ENCODE assay signal across 8 cellular contexts in genomic region chr11:67119577-67120391, GRCh38. TPM values are rescaled to one million over a fixed set of nuclear protein-coding genes. Genes with fewer than 3 reads are reported as not detected.
DNase-seq lines count a peak whose midpoint lies in the region; ATAC-seq, FAIRE-seq and TF ChIP-seq lines count a peak whose summit lies in the region.

No MANE protein-coding gene starts in this region.

- CTCF ChIA-PET in SK-N-SH (lab: Yijun Ruan, JAX) = interaction anchor here (0.6 to 4.6 kb wide), 7 partner anchors 8 to 196 kb away, joined by 3 to 15 read pairs (median 4); no protein-coding TSS in a partner anchor

- H3K4me3 ChIP-seq in SK-N-SH (ENCODE audit: low read depth in 2 of 2, low read length in 1 of 2) = peak overlapping the region; percentile 82 to 100

- H2AFZ ChIP-seq in SK-N-SH (ENCODE audit: low read depth) = peak overlapping the region; percentile 76

- peaks cover 42% of the 10 kb centered on the region for H4K20me1 ChIP-seq in SK-N-SH (ENCODE audit: insufficient read depth)

- FAIRE-seq in GM18507 (lab: Jason Lieb, UNC) = peak; percentile 39

- TF ChIP-seq EP300 in SK-N-SH (IDR thresholded peaks at IDR 0.05; ENCODE audit: borderline replicate concordance in 1 of 2, low read depth in 1 of 2, low read length in 1 of 2) = no peak

- H3K9me2 ChIP-seq in SK-N-SH = no peaks in the 10 kb centered on the region

- H3K79me2 ChIP-seq in SK-N-SH (ENCODE audit: insufficient read depth) = peaks cover 53% of the 10 kb centered on the region

- H3K9ac ChIP-seq in SK-N-SH = peak overlapping the region; percentile 84

- no peaks in the 10 kb centered on the region for H3K9me3 ChIP-seq in SK-N-SH

- H3F3A ChIP-seq in SK-N-SH (replicated peaks; ENCODE audit: insufficient read depth) = peaks cover 17% of the 10 kb centered on the region

- peaks cover 0 to 12% of the 10 kb centered on the region in 2 experiments for H3K36me3 ChIP-seq in SK-N-SH (replicated peaks in 1 of 2; ENCODE audit: control insufficient read depth in 1 of 2, insufficient read depth in 2 of 2, low read length in 1 of 2)

- peak overlapping the region; percentile 77 for H3K4me2 ChIP-seq in SK-N-SH

- WGBS in SK-N-SH (ENCODE audit: low lambda C conversion rate) = 0% methylated on average over 23 of the region's 63 CpGs

- ATAC-seq in HG03066 (IDR thresholded peaks at IDR 0.05; ENCODE audit: low read depth, unreplicated experiment) (peak; percentile 25), left lobe of liver (no peak)

- H3K27me3 ChIP-seq in SK-N-SH (ENCODE audit: insufficient read depth) = no peaks in the 10 kb centered on the region

- no peak for TF ChIP-seq RAD21 in SK-N-SH (IDR thresholded peaks at IDR 0.05; ENCODE audit: low read length)

- peak overlapping the region; percentile 74 to 85 for H3K27ac ChIP-seq in SK-N-SH (ENCODE audit: low read depth in 2 of 2, low read length in 1 of 2)

- H3K4me1 ChIP-seq in SK-N-SH (ENCODE audit: control insufficient read depth in 1 of 2, insufficient read depth in 2 of 2, low read depth in 1 of 2, low read length in 1 of 2) = peaks cover 0 to 9% of the 10 kb centered on the region in 2 experiments; a peak in 3 of 4 replicates

- POLR2A ChIA-PET in SK-N-SH (lab: Yijun Ruan, JAX) = no interaction called here

- peak; percentile 62 for DNase-seq in AG08396 (ENCODE audit: low spot score)
- no peak for DNase-seq in GM18507 (ENCODE audit: extremely low spot score, insufficient read length, low read depth)
- DNase-seq in SK-N-SH = peak; percentile 79
- DNase-seq in central memory CD4-positive, alpha-beta T cell = peak; percentile 17
- DNase-seq in left lobe of liver (ENCODE audit: low spot score) = peak; percentile 57
- peak; percentile 6 for DNase-seq in stimulated activated CD8-positive, alpha-beta memory T cell treated with anti-CD3 and anti-CD28 coated beads, Interleukin-12 subunit alpha, Interleukin-12 subunit beta, amount 100 ng/mL, for 1 hour (ENCODE audit: low read depth)
- DNase-seq in NCI-H1436 (lab: John Stamatoyannopoulos, UW) = no peak

- TF ChIP-seq CTCF in SK-N-SH (IDR thresholded peaks at IDR 0.05) = no peak

TF ChIP-seq in SK-N-SH, 30 proteins besides CTCF, POLR2A, EP300 and RAD21:
- TF ChIP-seq EZH2phosphoT487 (IDR thresholded peaks at IDR 0.05; ENCODE audit: borderline replicate concordance, low read depth) = no peak
- TF ChIP-seq MAX (IDR thresholded peaks at IDR 0.05; ENCODE audit: low read depth) = 0 out of 2 replicates have a peak, but pooled peaks have one; percentile 14
- TF ChIP-seq SIN3A (IDR thresholded peaks at IDR 0.05; ENCODE audit: borderline replicate concordance, low read depth, low read length) = peak; percentile 5; the same call in 1 of the 2 replicates
TF ChIP-seq in SK-N-SH: peak in this region for 2.

RNA-seq across cellular contexts. Expression of gene KDM2A, which starts 0.7 kb away (rescaled TPM):
- polyA plus RNA-seq in SK-N-SH (2012; rRNA removed) = 28.4 and 30.8 TPM in 2 replicates
- polyA plus RNA-seq in SK-N-SH (2012; cell fraction: cytosol; rRNA removed) = 12.9 and 16.9 TPM in 2 replicates
- 77.9 and 95.3 TPM in 2 replicates for polyA plus RNA-seq in SK-N-SH (2012; cell fraction: nucleus; rRNA removed)
- total RNA-seq in left lobe of liver = 39.0 TPM

Comparison
In these comparisons a context has a peak if more than half of its experiments do, and no peak if none do; other contexts are left out.
1. DNase-seq: peak in AG08396 (single experiment), SK-N-SH (single experiment), central memory CD4-positive, alpha-beta T cell (single experiment), left lobe of liver (single experiment) and stimulated activated CD8-positive, alpha-beta memory T cell treated with anti-CD3 and anti-CD28 coated beads, Interleukin-12 subunit alpha, Interleukin-12 subunit beta, amount 100 ng/mL, for 1 hour (single experiment); none in GM18507 (single experiment) and NCI-H1436 (single experiment).